ENCODE assay signal across 9 cellular contexts in genomic region chr7:92809397-92810241, GRCh38. TPM values are rescaled to one million over a fixed set of nuclear protein-coding genes. Genes with fewer than 3 reads are reported as not detected.
A peak's percentile ranks its signal among the peaks of the same experiment; 100 is the strongest.
DNase-seq lines count a peak whose midpoint lies in the region; ATAC-seq, FAIRE-seq and TF ChIP-seq lines count a peak whose summit lies in the region.
"Had no signal": no experiment of that assay in that cellular context is flagged by ENCODE, and none has a peak within 500 bp of the region (broad histone marks: within the 10 kb centered on the region; RNA-seq: fewer than 3 reads in every experiment).

No MANE protein-coding gene starts in this region.

- H3K27ac ChIP-seq in K562 (ENCODE audit: extremely low read depth, low read depth, low read length): peak overlapping the region; percentile 89

- CTCF ChIA-PET in K562 (lab: Yijun Ruan, JAX; ENCODE audit: low intra/inter-chr PET ratio): no interaction called here

- POLR2A ChIA-PET in K562 (lab: Yijun Ruan, JAX): interaction anchor here (0.6 kb wide), 1 partner anchor 220 kb away, joined by 3 read pairs; no protein-coding TSS in a partner anchor

- no peaks in the 10 kb centered on the region for H3K9me3 ChIP-seq in K562 (replicated peaks; ENCODE audit: control insufficient read depth, insufficient read depth, low read depth, low read length)

- no peaks in the 10 kb centered on the region for H4K20me1 ChIP-seq in K562 (replicated peaks; ENCODE audit: control insufficient read depth, insufficient read depth, low read length)

- no peak for TF ChIP-seq POLR2A in K562 (conservative IDR thresholded peaks at IDR 0.05)

- peaks cover 6% of the 10 kb centered on the region for H3K36me3 ChIP-seq in K562 (ENCODE audit: control insufficient read depth, insufficient read depth, low read length)

- intact Hi-C loops in K562 (cut with micrococcal nuclease): no loop called here

- peak overlapping the region in 1 of 2 experiments; percentile 39; a peak in 2 of 4 replicates for H3K9ac ChIP-seq in K562 (ENCODE audit: insufficient read depth in 1 of 2, low read depth in 2 of 2, low read length in 2 of 2)

- H3K4me2 ChIP-seq in K562 (ENCODE audit: insufficient read depth, low read length): peak overlapping the region; percentile 11

- no peak for TF ChIP-seq RAD21 in K562 (CRISPR knock-in tag; conservative IDR thresholded peaks at IDR 0.05 in 1 of 2, IDR thresholded peaks at IDR 0.05 in 1 of 2)

- no peaks in the 10 kb centered on the region for H3K27me3 ChIP-seq in K562 (ENCODE audit: control insufficient read depth in 2 of 2, insufficient read depth in 2 of 2, low read length in 2 of 2)

- peak overlapping the region; percentile 37 for H2AFZ ChIP-seq in K562 (ENCODE audit: low read depth, low read length)

- no peak for TF ChIP-seq CTCF in K562 (IDR thresholded peaks at IDR 0.05 in 2 of 3, conservative IDR thresholded peaks at IDR 0.05 in 1 of 3; ENCODE audit: insufficient read depth in 2 of 3, low read depth in 1 of 3, low read length in 3 of 3)

- no TSS peak for BruUV-seq in K562 (replicated peaks; lab: Mats Ljungman, UMichigan)

- H3K4me1 ChIP-seq in K562 (replicated peaks in 1 of 2; ENCODE audit: control insufficient read depth in 2 of 2, insufficient read depth in 2 of 2, low read length in 2 of 2): peaks cover 0 to 33% of the 10 kb centered on the region in 2 experiments; a peak in 3 of 5 replicates

- 4% methylated on average over 6 of the region's 6 CpGs for WGBS in K562 (ENCODE audit: insufficient coverage, low coverage, missing lambda C conversion rate)

- in situ Hi-C loops in K562 (cut with MboI): no loop called here

- H3K4me3 ChIP-seq in K562: no peak overlapping the region

- peak; percentile 95 for FAIRE-seq in K562 (lab: Jason Lieb, UNC)

- peak; percentile 85 for ATAC-seq in GM21528 (IDR thresholded peaks at IDR 0.05; ENCODE audit: low FRiP score, unreplicated experiment)
- ATAC-seq in K562: peak; percentile 86

- TF ChIP-seq EP300 in K562 (IDR thresholded peaks at IDR 0.05; ENCODE audit: low read length): peak; percentile 87

- H3K79me2 ChIP-seq in K562 (ENCODE audit: control insufficient read depth, insufficient read depth, low read length): peaks cover 97% of the 10 kb centered on the region

- DNase-seq in GF-D8 (lab: John Stamatoyannopoulos, UW): peak; percentile 91
- peak; percentile 93 for DNase-seq in HT1080 (ENCODE audit: low read depth)
- peak; percentile 57 for DNase-seq in SK-N-DZ (ENCODE audit: low spot score)
- DNase-seq in K562 (ENCODE audit: extremely low read depth in 1 of 4, low spot score in 3 of 4): peak; percentile 51 to 93 (median 70)
- DNase-seq in iPS-NIHi7 (ENCODE audit: extremely low spot score): peak; percentile 63
- peak; percentile 53 for DNase-seq in stimulated activated CD4-positive, alpha-beta T cell treated with anti-CD3 and anti-CD28 coated beads, Interleukin-2, amount 100 ng/mL, for 4 hours (ENCODE audit: low read depth)
- DNase-seq in NCI-H524 treated with DMSO at 0.1 percent for 48 hours (lab: John Stamatoyannopoulos, UW): no peak
- DNase-seq: naive B cell had no signal

- H3K9me1 ChIP-seq in K562 (ENCODE audit: control insufficient read depth, insufficient read depth, low read length): no peaks in the 10 kb centered on the region

TF ChIP-seq in K562, 482 proteins besides CTCF, POLR2A, EP300 and RAD21 (continues in another document):
- TF ChIP-seq PTTG1 (tag; IDR thresholded peaks at IDR 0.05; ENCODE audit: low read depth) (no peak), ZNF212 (CRISPR knock-in tag; IDR thresholded peaks at IDR 0.05) (no peak), ZNF263 (CRISPR knock-in tag; IDR thresholded peaks at IDR 0.05; ENCODE audit: borderline replicate concordance) (no peak), CREBBP (IDR thresholded peaks at IDR 0.05; ENCODE audit: low read depth, low read length) (no peak), RBM39 (optimal IDR thresholded peaks at IDR 0.05; ENCODE audit: low read depth, low read length) (no peak), TFAP4 (CRISPR knock-in tag; IDR thresholded peaks at IDR 0.05; ENCODE audit: borderline replicate concordance) (no peak), ZNF79 (CRISPR knock-in tag; IDR thresholded peaks at IDR 0.05; ENCODE audit: low read depth) (no peak), MYBL2 (IDR thresholded peaks at IDR 0.05; ENCODE audit: low read depth) (peak; percentile 42; the same call in 1 of the 2 replicates), MYBL2 (CRISPR knock-in tag; IDR thresholded peaks at IDR 0.05; ENCODE audit: borderline replicate concordance) (no peak), FOXJ3 (CRISPR knock-in tag; IDR thresholded peaks at IDR 0.05) (no peak), HDAC3 (IDR thresholded peaks at IDR 0.05; ENCODE audit: borderline replicate concordance, partially characterized antibody) (no peak), EZH2 (IDR thresholded peaks at IDR 0.05; ENCODE audit: borderline replicate concordance, low read depth, low read length) (no peak), PPARD (CRISPR knock-in tag; IDR thresholded peaks at IDR 0.05) (no peak), NR3C1 (CRISPR knock-in tag; IDR thresholded peaks at IDR 0.05) (no peak), NFIX (CRISPR knock-in tag; IDR thresholded peaks at IDR 0.05; ENCODE audit: low read depth) (no peak), TCF7L2 (IDR thresholded peaks at IDR 0.05; ENCODE audit: low read depth, low read length) (no peak), HDGF (IDR thresholded peaks at IDR 0.05) (no peak), THRB (CRISPR knock-in tag; conservative IDR thresholded peaks at IDR 0.05) (no peak), ZNF586 (CRISPR knock-in tag; conservative IDR thresholded peaks at IDR 0.05) (no peak), RBM17 (IDR thresholded peaks at IDR 0.05; ENCODE audit: borderline replicate concordance, low read depth, low read length) (no peak)
- TF ChIP-seq, protein P1, sequence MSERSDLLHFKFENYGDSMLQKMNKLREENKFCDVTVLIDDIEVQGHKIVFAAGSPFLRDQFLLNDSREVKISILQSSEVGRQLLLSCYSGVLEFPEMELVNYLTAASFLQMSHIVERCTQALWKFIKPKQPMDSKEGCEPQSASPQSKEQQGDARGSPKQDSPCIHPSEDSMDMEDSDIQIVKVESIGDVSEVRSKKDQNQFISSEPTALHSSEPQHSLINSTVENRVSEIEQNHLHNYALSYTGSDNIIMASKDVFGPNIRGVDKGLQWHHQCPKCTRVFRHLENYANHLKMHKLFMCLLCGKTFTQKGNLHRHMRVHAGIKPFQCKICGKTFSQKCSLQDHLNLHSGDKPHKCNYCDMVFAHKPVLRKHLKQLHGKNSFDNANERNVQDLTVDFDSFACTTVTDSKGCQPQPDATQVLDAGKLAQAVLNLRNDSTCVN (CRISPR knock-in tag; IDR thresholded peaks at IDR 0.05): no peak

RNA-seq across cellular contexts. Expression of gene CDK6, which starts 26.8 kb away (rescaled TPM):
- 66.4 and 73.4 TPM in 2 replicates for total RNA-seq in HT1080 (2014; rRNA removed; shearing (Covaris generic))
- 35.1 and 52.8 TPM in 2 replicates for polyA plus RNA-seq in HT1080 (2015; cell fraction: cytosol; rRNA removed)
- 53.4 and 54.3 TPM in 2 replicates for polyA plus RNA-seq in HT1080 (2015; cell fraction: nucleus; rRNA removed)
- 106 and 115 TPM in 2 replicates for polyA plus RNA-seq in SK-N-DZ (2014; cell fraction: cytosol; rRNA removed)
- polyA plus RNA-seq in SK-N-DZ (2014; cell fraction: nucleus; rRNA removed): 61.6 and 71.8 TPM in 2 replicates
- 85.3 and 114 TPM in 2 replicates for total RNA-seq in K562 (2011; cell fraction: chromatin; rRNA removed; ENCODE audit: low replicate concordance)
- total RNA-seq in K562 (2011; cell fraction: nucleolus; rRNA removed): 56.5 and 61.6 TPM in 2 replicates
- 58.1 and 77.3 TPM in 2 replicates for total RNA-seq in K562 (2011; cell fraction: nucleoplasm; rRNA removed)
- total RNA-seq in K562 (2014; rRNA removed) (90.8 and 91.6 TPM in 2 replicates), K562 (2014; rRNA removed; fragmentation: Illumina TruSeq; extraction: Trizol) (77.8 and 81.9 TPM in 2 replicates), K562 (2015; rRNA removed; fragmentation: Illumina TruSeq; extraction: Trizol) (62.2 and 63.9 TPM in 2 replicates), K562 (2021) (97.9 and 109 TPM in 2 replicates)
- polyA plus RNA-seq in K562 (2011; rRNA removed) (37.2 and 39.0 TPM in 2 replicates), K562 (2014; fragmentation: Illumina TruSeq; extraction: Trizol) (37.1 and 44.4 TPM in 2 replicates), K562 (2014; fragmentation: Nextera tagmentation; extraction: Ambion mirVana) (10 to 100 TPM in 1 of 2 experiments, 1 to 10 TPM in 1; 7.6 to 15.0 TPM), K562 (2014; rRNA removed) (24.5 and 27.3 TPM in 2 replicates)
- 26.0 and 31.7 TPM in 2 replicates for polyA plus RNA-seq in K562 (2011; cell fraction: cytosol; rRNA removed)
- 39.8 and 46.6 TPM in 2 replicates for polyA plus RNA-seq in K562 (2011; cell fraction: nucleus; rRNA removed)
- polyA plus RNA-seq in K562 (2012): 14.5 and 19.6 TPM in 2 replicates
- 108 and 112 TPM in 2 replicates for polyA minus RNA-seq in K562 (2011; rRNA and poly(A)+ RNA removed)
- polyA minus RNA-seq in K562 (2011; cell fraction: cytosol; rRNA and poly(A)+ RNA removed): 119 and 123 TPM in 2 replicates
- polyA minus RNA-seq in K562 (2011; cell fraction: nucleus; rRNA and poly(A)+ RNA removed): 84.6 and 94.7 TPM in 2 replicates
